13 cellular contexts compared by ENCODE assay signal in the genomic region with DNA sequence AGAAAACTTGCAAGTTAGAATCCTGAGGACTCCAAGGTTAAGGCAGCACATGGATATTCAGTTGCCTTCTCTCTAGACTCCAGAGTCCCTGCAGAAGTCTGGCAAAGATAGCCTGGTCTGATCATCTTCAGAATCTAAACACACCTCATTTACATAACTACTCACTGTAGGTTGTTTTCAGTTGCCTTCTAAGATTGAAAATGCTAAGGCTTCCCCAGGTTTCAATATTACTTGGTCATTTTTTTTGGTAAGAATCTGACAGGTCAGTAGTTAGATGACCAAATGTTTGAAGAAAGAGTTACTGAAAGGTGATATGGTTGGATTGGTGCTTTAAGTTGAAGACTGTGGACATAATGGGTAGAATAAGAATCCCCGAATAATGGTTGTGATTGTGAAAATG.
A peak's percentile ranks its signal among the peaks of the same experiment; 100 is the strongest.
DNase-seq lines count a peak whose midpoint lies in the region; ATAC-seq, FAIRE-seq and TF ChIP-seq lines count a peak whose summit lies in the region.
"Had no signal": no experiment of that assay in that cellular context is flagged by ENCODE, and none has a peak within 500 bp of the region (broad histone marks: within the 10 kb centered on the region; RNA-seq: fewer than 3 reads in every experiment).

No MANE protein-coding gene starts in this region.

- H3K9me3 ChIP-seq in GM12878 (replicated peaks; ENCODE audit: control insufficient read depth, insufficient read depth, low read length) (no peaks in the 10 kb centered on the region), heart right ventricle (peaks cover 0 to 8% (median 0%) of the 10 kb centered on the region in 11 donors)

- intact Hi-C loops in GM12878 (cut with micrococcal nuclease; ENCODE audit: unreplicated experiment), result no loop called here
- intact Hi-C loops in heart right ventricle (cut with DNase I), result no loop called here

- TF ChIP-seq EP300 in GM12878 (IDR thresholded peaks at IDR 0.05; ENCODE audit: borderline replicate concordance in 1 of 2, control insufficient read depth in 1 of 2, low read depth in 2 of 2, low read length in 2 of 2), result no peak

- CTCF ChIA-PET in GM12878 (lab: Yijun Ruan, JAX), result no interaction called here

- in situ Hi-C loops in GM12878 (cut with MboI), result no loop called here

- no TSS peak for BruUV-seq in GM12878 (replicated peaks; lab: Mats Ljungman, UMichigan)

- ATAC-seq in GM18508 (IDR thresholded peaks at IDR 0.05; ENCODE audit: insufficient read depth, unreplicated experiment) (peak; percentile 86), GM21515 (IDR thresholded peaks at IDR 0.05; ENCODE audit: unreplicated experiment) (peak; percentile 89), HG03095 (IDR thresholded peaks at IDR 0.05; ENCODE audit: unreplicated experiment) (peak; percentile 82), GM12878 (peak; percentile 56), heart right ventricle (no peak)
- ATAC-seq: natural killer cell treated with Interleukin-12 subunit alpha and Interleukin-12 subunit beta and Interleukin-15 and Interleukin-18, amount 100 ng/mL, for 72 hours had no signal

- no peaks in the 10 kb centered on the region for H3K79me2 ChIP-seq in GM12878 (ENCODE audit: control insufficient read depth, insufficient read depth, low read length)

- H3K27ac ChIP-seq in GM12878 (ENCODE audit: control insufficient read depth, insufficient read depth), result no peak overlapping the region
- H3K27ac ChIP-seq in heart right ventricle, result no peak overlapping the region
- H3K27ac ChIP-seq: BLaER1 treated with 17β-estradiol and CSF1 and Interleukin-3, amounts not matched to agents 10 nM and 100 nM had no signal

- H3K27me3 ChIP-seq in GM12878 (replicated peaks in 1 of 2; ENCODE audit: control insufficient read depth in 2 of 2, insufficient read depth in 2 of 2, low read length in 1 of 2) (no peaks in the 10 kb centered on the region), heart right ventricle (no peaks in the 10 kb centered on the region)
- H3K27me3 ChIP-seq: BLaER1 treated with 17β-estradiol and CSF1 and Interleukin-3, amounts not matched to agents 10 nM and 100 nM had no signal

- peaks cover 11% of the 10 kb centered on the region for H3K4me1 ChIP-seq in GM12878 (ENCODE audit: control insufficient read depth, insufficient read depth, low read length)
- peaks cover 0 to 7% (median 0%) of the 10 kb centered on the region in 9 donors for H3K4me1 ChIP-seq in heart right ventricle

- no peak for TF ChIP-seq CTCF in GM12878 (IDR thresholded peaks at IDR 0.05 in 2 of 3, conservative IDR thresholded peaks at IDR 0.05 in 1 of 3; ENCODE audit: control insufficient read depth in 2 of 3, extremely low read depth in 1 of 3, insufficient read depth in 1 of 3, low read depth in 3 of 3, low read length in 3 of 3)
- no peak for TF ChIP-seq CTCF in heart right ventricle (IDR thresholded peaks at IDR 0.05)

- H3K4me3 ChIP-seq in GM12878 (0 out of 2 replicates have a peak overlapping the region, but pooled peaks have one; percentile 1), heart right ventricle (no peak overlapping the region)
- H3K4me3 ChIP-seq: BLaER1 treated with 17β-estradiol and CSF1 and Interleukin-3, amounts not matched to agents 10 nM and 100 nM had no signal

- FAIRE-seq in GM12878 (lab: Jason Lieb, UNC), result no peak

- 0% methylated on average over 1 of the region's 1 CpG for WGBS in GM12878 (ENCODE audit: insufficient coverage, insufficient replicate concordance, low lambda C conversion rate, missing lambda C conversion rate)
- 92 to 93% methylated on average over 1 of the region's 1 CpG for WGBS in heart right ventricle, 2 donors

- SMC1A ChIA-PET in GM12878 (lab: Charles Lee; ENCODE audit: uncharacterized antibody, unreplicated experiment), result no interaction called here

- no peak overlapping the region for H3K9ac ChIP-seq in GM12878 (ENCODE audit: control insufficient read depth, insufficient read depth, low read length)
- H3K9ac ChIP-seq: BLaER1 treated with 17β-estradiol and CSF1 and Interleukin-3, amounts not matched to agents 10 nM and 100 nM had no signal

- H2AFZ ChIP-seq in GM12878 (ENCODE audit: control insufficient read depth, low read depth, low read length), result no peak overlapping the region

- peak overlapping the region; percentile 43 for H3K4me2 ChIP-seq in GM12878 (ENCODE audit: control insufficient read depth, insufficient read depth)

- DNase-seq in GM12878 (ENCODE audit: low read depth, low spot score) (no peak), midbrain (lab: John Stamatoyannopoulos, UW) (no peak), erythroblast (lab: John Stamatoyannopoulos, UW) (no peak), heart right ventricle (no peak), NOMO-1 treated with dmso at 0.1 percent for 144 hours (lab: John Stamatoyannopoulos, UW; ENCODE audit: unreplicated experiment) (no peak)
- DNase-seq: activated CD4-positive, alpha-beta T cell treated with anti-CD3 and anti-CD28 coated beads, Interleukin-2, amount 10 ng/mL, durations not matched to agents 7 days and 5 days; activated naive CD8-positive, alpha-beta T cell treated with anti-CD3 and anti-CD28 coated beads for 36 hours; NCI-H2081 had no signal

- H4K20me1 ChIP-seq in GM12878 (ENCODE audit: control insufficient read depth, insufficient read depth), result no peaks in the 10 kb centered on the region
- H4K20me1 ChIP-seq: BLaER1 treated with 17β-estradiol and CSF1 and Interleukin-3, amounts not matched to agents 10 nM and 100 nM had no signal

- RAD21 ChIA-PET in GM12878 (lab: Charles Lee; ENCODE audit: unreplicated experiment), result no interaction called here

- no peak for TF ChIP-seq POLR2A in GM12878 (IDR thresholded peaks at IDR 0.05; ENCODE audit: low read depth, low read length)
- TF ChIP-seq POLR2A in erythroblast (IDR thresholded peaks at IDR 0.05; ENCODE audit: low read length), result no peak

- no peaks in the 10 kb centered on the region for H3K36me3 ChIP-seq in GM12878 (ENCODE audit: control insufficient read depth in 2 of 2, insufficient read depth in 2 of 2, low read length in 1 of 2)
- H3K36me3 ChIP-seq in heart right ventricle, result no peaks in the 10 kb centered on the region
- H3K36me3 ChIP-seq: BLaER1 treated with 17β-estradiol and CSF1 and Interleukin-3, amounts not matched to agents 10 nM and 100 nM had no signal

- POLR2A ChIA-PET in GM12878 (lab: Charles Lee), result no interaction called here

- no peak for TF ChIP-seq RAD21 in GM12878 (IDR thresholded peaks at IDR 0.05; ENCODE audit: insufficient read depth, low read depth, low read length)

TF ChIP-seq in GM12878, 131 proteins besides CTCF, POLR2A, EP300 and RAD21:
- TF ChIP-seq, protein P1, sequence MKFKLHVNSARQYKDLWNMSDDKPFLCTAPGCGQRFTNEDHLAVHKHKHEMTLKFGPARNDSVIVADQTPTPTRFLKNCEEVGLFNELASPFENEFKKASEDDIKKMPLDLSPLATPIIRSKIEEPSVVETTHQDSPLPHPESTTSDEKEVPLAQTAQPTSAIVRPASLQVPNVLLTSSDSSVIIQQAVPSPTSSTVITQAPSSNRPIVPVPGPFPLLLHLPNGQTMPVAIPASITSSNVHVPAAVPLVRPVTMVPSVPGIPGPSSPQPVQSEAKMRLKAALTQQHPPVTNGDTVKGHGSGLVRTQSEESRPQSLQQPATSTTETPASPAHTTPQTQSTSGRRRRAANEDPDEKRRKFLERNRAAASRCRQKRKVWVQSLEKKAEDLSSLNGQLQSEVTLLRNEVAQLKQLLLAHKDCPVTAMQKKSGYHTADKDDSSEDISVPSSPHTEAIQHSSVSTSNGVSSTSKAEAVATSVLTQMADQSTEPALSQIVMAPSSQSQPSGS (IDR thresholded peaks at IDR 0.05; ENCODE audit: low read length), result 0 out of 2 replicates have a peak, but pooled peaks have one; percentile 29
- peak; percentile 78 for TF ChIP-seq JUNB (IDR thresholded peaks at IDR 0.05)
- TF ChIP-seq RUNX3 (IDR thresholded peaks at IDR 0.05; ENCODE audit: low read length), result peak; percentile 12; the same call in 1 of the 2 replicates
- no peak for TF ChIP-seq MYB (IDR thresholded peaks at IDR 0.05; ENCODE audit: borderline replicate concordance, low read depth, low read length)

Comparison
In these comparisons a context has a peak if more than half of its experiments do, and no peak if none do; other contexts are left out.
1. ATAC-seq: peak in GM18508 (single experiment), GM21515 (single experiment), HG03095 (single experiment) and GM12878 (single experiment); none in heart right ventricle (0 of 8).